Comparison of ENCODE assay signal across 22 cellular contexts in the genomic region with DNA sequence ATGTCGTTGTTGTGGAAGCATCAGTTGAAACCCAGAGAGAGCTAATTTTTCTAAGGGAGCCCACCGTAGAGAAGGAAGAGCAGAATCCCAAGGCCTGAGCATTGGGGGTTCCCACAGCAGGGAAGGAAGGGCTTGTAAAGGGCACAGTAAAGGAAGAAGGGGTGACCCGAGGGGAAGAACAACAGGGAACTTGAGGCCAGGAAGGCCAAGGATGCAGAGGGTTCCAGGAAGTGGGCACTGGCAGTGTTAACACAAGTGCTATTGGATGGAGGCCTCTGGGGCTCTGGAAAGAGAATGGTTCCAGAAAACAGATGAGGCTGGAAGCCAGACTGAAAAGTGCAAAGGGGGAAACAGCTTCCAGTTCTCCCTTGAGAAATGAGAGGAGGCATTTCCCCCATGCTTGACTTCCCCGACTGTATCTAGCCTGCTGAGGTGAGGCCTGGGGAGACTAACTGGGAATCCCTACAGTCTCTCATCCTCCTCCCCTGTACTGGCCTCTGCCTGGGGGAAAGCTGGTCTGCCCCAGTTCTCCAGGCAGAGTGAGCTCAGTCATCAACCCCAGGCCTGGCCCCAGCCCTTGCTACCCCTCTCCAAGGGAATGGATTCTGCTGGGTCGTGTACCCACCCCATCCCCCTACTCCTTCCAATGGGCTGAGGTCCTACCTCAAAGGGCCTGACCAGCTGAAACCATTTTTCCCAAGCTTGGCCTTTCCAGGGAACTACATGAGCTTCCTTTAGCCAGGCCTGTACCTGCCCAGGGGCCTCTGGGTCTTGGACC. TPM values are rescaled to one million over a fixed set of nuclear protein-coding genes. Genes with fewer than 3 reads are reported as not detected.
A peak's percentile ranks its signal among the peaks of the same experiment; 100 is the strongest.
DNase-seq lines count a peak whose midpoint lies in the region; ATAC-seq, FAIRE-seq and TF ChIP-seq lines count a peak whose summit lies in the region.
"Had no signal": no experiment of that assay in that cellular context is flagged by ENCODE, and none has a peak within 500 bp of the region (broad histone marks: within the 10 kb centered on the region; RNA-seq: fewer than 3 reads in every experiment).

No MANE protein-coding gene starts in this region.

- H3K27ac Mint-ChIP-seq in central memory CD8-positive, alpha-beta T cell (ENCODE audit: low read depth), result peak overlapping the region; percentile 54
- H3K27ac Mint-ChIP-seq in nephron progenitor cell, result peak overlapping the region; percentile 23

- H3K27ac ChIP-seq in HepG2 (ENCODE audit: extremely low read length, insufficient read depth, low read length) (no peak overlapping the region), right lobe of liver (peak overlapping the region in 1 of 3 donors; percentile 46), upper lobe of right lung (peak overlapping the region; percentile 42)
- H3K27ac ChIP-seq: GM23248, neutrophil had no signal

- BruUV-seq in HepG2 (replicated peaks; lab: Mats Ljungman, UMichigan), result no TSS peak

- DNase-seq in HepG2 (ENCODE audit: low spot score) (no peak), right lobe of liver (no peak), nephron progenitor cell (no peak), upper lobe of right lung (no peak), superior temporal gyrus (ENCODE audit: extremely low spot score) (no peak)
- no peak for DNase-seq in central memory CD8-positive, alpha-beta T cell (ENCODE audit: low spot score in 2 of 2)
- DNase-seq in NK-92 treated with Interleukin-12 subunit alpha and Interleukin-12 subunit beta, amount 100 ng/mL, for 24 hours (lab: John Stamatoyannopoulos, UW), result no peak
- DNase-seq: activated CD4-positive, alpha-beta T cell treated with anti-CD3 and anti-CD28 coated beads, Interleukin-2, amount 50 U/mL, for 1 hour; activated T-cell treated with anti-CD3 and anti-CD28 coated beads, Interleukin-2, amount 50 U/mL, for 4 hours; body of pancreas; COR-L47; cortex of kidney; foreskin fibroblast; GM23248; hippocampal formation; NCI-H1048; NCI-H2029 treated with DMSO at 0.1 percent for 48 hours had no signal

- no peaks in the 10 kb centered on the region for H3K36me3 Mint-ChIP-seq in central memory CD8-positive, alpha-beta T cell (ENCODE audit: insufficient read depth)
- H3K36me3 Mint-ChIP-seq in nephron progenitor cell (ENCODE audit: low read depth), result no peaks in the 10 kb centered on the region
- H3K36me3 Mint-ChIP-seq: activated naive CD4-positive, alpha-beta T cell treated with anti-CD3 and anti-CD28 coated beads, Interleukin-2, amount 50 U/mL, for 24 hours had no signal

- peak overlapping the region; percentile 42; the same call in 1 of the 2 replicates for H3K9ac ChIP-seq in HepG2 (ENCODE audit: insufficient read depth, low read depth, low read length)
- H3K9ac ChIP-seq: GM23248 had no signal

- peak overlapping the region; percentile 66 for H3K4me2 ChIP-seq in HepG2 (ENCODE audit: low read depth, low read length)

- ATAC-seq in HepG2, result peak; percentile 17; the same call in 2 of the 3 replicates
- ATAC-seq in right lobe of liver, result no peak
- ATAC-seq in central memory CD8-positive, alpha-beta T cell (replicated peaks; ENCODE audit: extremely low read depth, poor library complexity, severe bottlenecking), result no peak
- no peak for ATAC-seq in upper lobe of right lung
- no peak for ATAC-seq in GM19397 (IDR thresholded peaks at IDR 0.05; ENCODE audit: unreplicated experiment)
- ATAC-seq: activated T-cell treated with anti-CD3 and anti-CD28 coated beads, Interleukin-2, amount 50 U/mL, for 4 hours; body of pancreas had no signal

- H3K4me1 ChIP-seq in HepG2 (ENCODE audit: insufficient read depth, low read length), result peaks cover 62% of the 10 kb centered on the region
- H3K4me1 ChIP-seq in right lobe of liver, result peaks cover 0 to 24% (median 0%) of the 10 kb centered on the region in 4 donors
- H3K4me1 ChIP-seq in upper lobe of right lung, result peaks cover 33% of the 10 kb centered on the region

- FAIRE-seq in HepG2 (lab: Jason Lieb, UNC), result no peak
- FAIRE-seq: GM18507, islet of Langerhans had no signal

- no peaks in the 10 kb centered on the region for H3K9me3 Mint-ChIP-seq in central memory CD8-positive, alpha-beta T cell
- no peaks in the 10 kb centered on the region for H3K9me3 Mint-ChIP-seq in nephron progenitor cell
- H3K9me3 Mint-ChIP-seq: activated naive CD4-positive, alpha-beta T cell treated with anti-CD3 and anti-CD28 coated beads, Interleukin-2, amount 50 U/mL, for 24 hours; activated T-cell treated with anti-CD3 and anti-CD28 coated beads, Interleukin-2, amount 50 U/mL, for 4 hours had no signal

- TF ChIP-seq POLR2A in HepG2 (IDR thresholded peaks at IDR 0.05; ENCODE audit: insufficient read depth in 1 of 2, low read depth in 2 of 2, low read length in 2 of 2), result no peak
- no peak for TF ChIP-seq POLR2A in right lobe of liver (IDR thresholded peaks at IDR 0.05)

- no peaks in the 10 kb centered on the region for H3K27me3 Mint-ChIP-seq in central memory CD8-positive, alpha-beta T cell
- peaks cover 11% of the 10 kb centered on the region for H3K27me3 Mint-ChIP-seq in nephron progenitor cell (ENCODE audit: low read depth, poor library complexity)
- H3K27me3 Mint-ChIP-seq: activated naive CD4-positive, alpha-beta T cell treated with anti-CD3 and anti-CD28 coated beads, Interleukin-2, amount 50 U/mL, for 24 hours had no signal

- WGBS in HepG2 (ENCODE audit: low lambda C conversion rate), result 55% methylated on average over 5 of the region's 5 CpGs
- WGBS in right lobe of liver (ENCODE audit: insufficient coverage, low coverage, low lambda C conversion rate, missing lambda C conversion rate), result 61% methylated on average over 4 of the region's 5 CpGs

- H3K9me3 ChIP-seq in HepG2 (ENCODE audit: low read length) (no peaks in the 10 kb centered on the region), right lobe of liver (no peaks in the 10 kb centered on the region), upper lobe of right lung (no peaks in the 10 kb centered on the region)
- H3K9me3 ChIP-seq: body of pancreas, neutrophil had no signal

- CTCF ChIA-PET in HepG2 (lab: Yijun Ruan, JAX; ENCODE audit: low intra/inter-chr PET ratio, low total read pairs), result no interaction called here

- POLR2A ChIA-PET in HepG2 (lab: Yijun Ruan, JAX), result interaction anchor here (0.7 to 9.9 kb wide), 9 partner anchors 8 to 668 kb away, joined by 3 to 248 read pairs (median 5); a partner anchor contains a TSS

- H4K20me1 ChIP-seq in HepG2 (ENCODE audit: insufficient read depth, low read length), result no peaks in the 10 kb centered on the region

- intact Hi-C loops in HepG2 (cut with micrococcal nuclease; ENCODE audit: unreplicated experiment), result loop anchor here (10.0 kb wide), 1 partner anchor 167 kb away; a partner anchor contains a TSS
- intact Hi-C loops in right lobe of liver (cut with DNase I), result loop anchor here in 1 of 2 donors (10.0 kb wide), 2 partner anchors 677 to 727 kb away; no protein-coding TSS in a partner anchor
- intact Hi-C loops in upper lobe of right lung (cut with DNase I), result no loop called here

- TF ChIP-seq RAD21 in HepG2 (CRISPR knock-in tag; IDR thresholded peaks at IDR 0.05), result no peak

- H3K4me3 ChIP-seq in HepG2 (replicated peaks in 1 of 3; ENCODE audit: insufficient read depth in 1 of 3, low read depth in 2 of 3, low read length in 3 of 3) (peak overlapping the region in 1 of 3 experiments; percentile 6; a peak in 1 of 6 replicates), right lobe of liver (no peak overlapping the region), upper lobe of right lung (no peak overlapping the region)
- H3K4me3 ChIP-seq: body of pancreas, GM23248 had no signal

- no peaks in the 10 kb centered on the region for H3K4me1 Mint-ChIP-seq in central memory CD8-positive, alpha-beta T cell
- H3K4me1 Mint-ChIP-seq in nephron progenitor cell, result peaks cover 42% of the 10 kb centered on the region

- no peak overlapping the region for H3K4me3 Mint-ChIP-seq in central memory CD8-positive, alpha-beta T cell
- H3K4me3 Mint-ChIP-seq in nephron progenitor cell, result no peak overlapping the region
- H3K4me3 Mint-ChIP-seq: activated naive CD4-positive, alpha-beta T cell treated with anti-CD3 and anti-CD28 coated beads, Interleukin-2, amount 50 U/mL, for 24 hours; activated T-cell treated with anti-CD3 and anti-CD28 coated beads, Interleukin-2, amount 50 U/mL, for 4 hours had no signal

- no peak for TF ChIP-seq EP300 in HepG2 (IDR thresholded peaks at IDR 0.05; ENCODE audit: low read depth in 2 of 2, low read length in 2 of 2)
- no peak for TF ChIP-seq EP300 in HepG2 (CRISPR knock-in tag; IDR thresholded peaks at IDR 0.05; ENCODE audit: borderline replicate concordance)

- no peaks in the 10 kb centered on the region for H3K36me3 ChIP-seq in HepG2 (replicated peaks in 1 of 2; ENCODE audit: control insufficient read depth in 1 of 2, insufficient read depth in 2 of 2, low read length in 2 of 2)
- H3K36me3 ChIP-seq in right lobe of liver, result no peaks in the 10 kb centered on the region
- no peaks in the 10 kb centered on the region for H3K36me3 ChIP-seq in upper lobe of right lung
- H3K36me3 ChIP-seq: neutrophil had no signal

- H2AFZ ChIP-seq in HepG2 (ENCODE audit: low read length), result peak overlapping the region; percentile 88
- H2AFZ ChIP-seq: GM23248 had no signal

- H3K79me2 ChIP-seq in HepG2 (ENCODE audit: insufficient read depth, low read length), result no peaks in the 10 kb centered on the region

- TF ChIP-seq CTCF in HepG2 (CRISPR knock-in tag; IDR thresholded peaks at IDR 0.05) (no peak), right lobe of liver (IDR thresholded peaks at IDR 0.05) (no peak), nephron progenitor cell (IDR thresholded peaks at IDR 0.05) (no peak), upper lobe of right lung (IDR thresholded peaks at IDR 0.05) (no peak)

- H3K27me3 ChIP-seq in HepG2 (ENCODE audit: control insufficient read depth in 1 of 2, insufficient read depth in 2 of 2, low read length in 2 of 2) (no peaks in the 10 kb centered on the region), right lobe of liver (no peaks in the 10 kb centered on the region), upper lobe of right lung (no peaks in the 10 kb centered on the region)
- H3K27me3 ChIP-seq: body of pancreas, neutrophil had no signal

- in situ Hi-C loops in HepG2 (cut with HindIII; ENCODE audit: extremely low pct_ligation_motif_present, low pct_unique_long_range_greater_than_20kb), result no loop called here

RNA-seq across cellular contexts. Expression of a gene that starts 43.2 kb away (rescaled TPM):
- 218 and 227 TPM in 2 replicates for total RNA-seq in HepG2 (2016; rRNA removed; fragmentation: Illumina TruSeq; extraction: Trizol)
- total RNA-seq in HepG2 (2016; cell fraction: cytosol; rRNA removed; fragmentation: Illumina TruSeq; extraction: Trizol; ENCODE audit: low read depth), result 206 and 269 TPM in 2 replicates
- 231 and 234 TPM in 2 replicates for total RNA-seq in HepG2 (2016; cell fraction: insoluble cytoplasmic fraction; rRNA removed; fragmentation: Illumina TruSeq; extraction: Trizol)
- 210 and 239 TPM in 2 replicates for total RNA-seq in HepG2 (2016; cell fraction: membrane; rRNA removed; fragmentation: Illumina TruSeq; extraction: Trizol)
- total RNA-seq in HepG2 (2016; cell fraction: nucleus; rRNA removed; fragmentation: Illumina TruSeq; extraction: Trizol), result 93.8 and 105 TPM in 2 replicates
- 54.9 and 69.7 TPM in 2 replicates for polyA plus RNA-seq in HepG2 (2011; rRNA removed)
- 29.2 and 44.3 TPM in 2 replicates for polyA plus RNA-seq in HepG2 (2011; cell fraction: cytosol; rRNA removed)
- polyA plus RNA-seq in HepG2 (2011; cell fraction: nucleus; rRNA removed), result 19.7 and 29.3 TPM in 2 replicates
- polyA plus RNA-seq in HepG2 (2012), result 135 and 250 TPM in 2 replicates
- 238 and 374 TPM in 2 replicates for polyA plus RNA-seq in HepG2 (2016; cell fraction: cytosol; fragmentation: Illumina TruSeq; extraction: Trizol; ENCODE audit: low read depth)
- 240 and 279 TPM in 2 replicates for polyA plus RNA-seq in HepG2 (2016; cell fraction: insoluble cytoplasmic fraction; fragmentation: Illumina TruSeq; extraction: Trizol; ENCODE audit: low read depth)
- 207 and 271 TPM in 2 replicates for polyA plus RNA-seq in HepG2 (2016; cell fraction: membrane; fragmentation: Illumina TruSeq; extraction: Trizol; ENCODE audit: low read depth)
- 189 and 213 TPM in 2 replicates for polyA plus RNA-seq in HepG2 (2016; cell fraction: nucleus; fragmentation: Illumina TruSeq; extraction: Trizol; ENCODE audit: insufficient read depth, low read depth)
- polyA minus RNA-seq in HepG2 (2011; rRNA and poly(A)+ RNA removed; ENCODE audit: low replicate concordance), result 1.6 and 6.6 TPM in 2 replicates
- polyA minus RNA-seq in HepG2 (2011; cell fraction: cytosol; rRNA and poly(A)+ RNA removed), result 17.9 and 19.8 TPM in 2 replicates
- 35.8 and 39.4 TPM in 2 replicates for polyA minus RNA-seq in HepG2 (2011; cell fraction: nucleus; rRNA and poly(A)+ RNA removed)
- 10 to 100 TPM; 28.9 to 63.4 (median 36.0) TPM for total RNA-seq in right lobe of liver
- total RNA-seq in upper lobe of right lung, result 79.4 TPM
